In the genomic region with DNA sequence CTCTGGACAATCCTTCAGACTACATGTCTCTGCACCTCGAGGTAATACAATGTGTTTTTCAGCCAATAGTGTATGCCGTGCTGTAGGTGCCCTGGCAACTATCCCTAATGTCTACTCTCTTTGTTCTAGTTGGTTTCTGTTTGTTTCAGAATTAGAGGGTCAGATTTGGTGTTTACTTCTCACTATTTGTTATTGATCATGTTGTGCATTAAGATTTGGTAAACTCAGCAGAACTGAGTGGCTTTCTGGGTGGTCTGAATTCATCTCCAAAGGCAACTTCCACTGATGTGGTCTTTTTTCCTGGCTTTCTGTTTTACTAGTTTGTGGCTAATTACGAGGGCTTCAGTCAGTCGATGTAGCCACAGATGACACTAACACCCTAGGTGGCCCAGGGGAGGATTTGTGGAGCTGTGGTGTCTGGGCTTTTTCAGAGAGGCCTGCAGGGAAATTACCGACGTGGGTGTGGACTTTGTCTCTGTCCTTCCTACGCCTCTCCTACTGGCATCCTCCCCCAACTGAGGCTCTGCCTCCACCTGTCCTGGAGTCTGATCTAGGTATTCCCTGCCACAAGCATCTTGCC, we compare ENCODE assay signal across 19 cellular contexts. TPM values are rescaled to one million over a fixed set of nuclear protein-coding genes. Genes with fewer than 3 reads are reported as not detected.
DNase-seq lines count a peak whose midpoint lies in the region; ATAC-seq, FAIRE-seq and TF ChIP-seq lines count a peak whose summit lies in the region.
"Had no signal": no experiment of that assay in that cellular context is flagged by ENCODE, and none has a peak within 500 bp of the region (broad histone marks: within the 10 kb centered on the region; RNA-seq: fewer than 3 reads in every experiment).

No MANE protein-coding gene starts in this region.

- intact Hi-C loops in PC-9 (cut with micrococcal nuclease; ENCODE audit: unreplicated experiment): loop anchor here (10.0 kb wide), 2 partner anchors 560 to 1140 kb away; a partner anchor contains a TSS
- intact Hi-C loops in GM12878 (cut with micrococcal nuclease; ENCODE audit: unreplicated experiment): loop anchor here (10.0 kb wide), 1 partner anchor 1040 kb away; no protein-coding TSS in a partner anchor

- peaks cover 21% of the 10 kb centered on the region for H3K4me1 ChIP-seq in GM23338 (ENCODE audit: insufficient read depth)
- H3K4me1 ChIP-seq in PC-9 (replicated peaks; ENCODE audit: insufficient read depth): peaks cover 11% of the 10 kb centered on the region; the same call in 1 of the 2 replicates
- no peaks in the 10 kb centered on the region for H3K4me1 ChIP-seq in GM12878 (ENCODE audit: control insufficient read depth, insufficient read depth, low read length)
- H3K4me1 ChIP-seq in neuronal stem cell (ENCODE audit: control insufficient read depth in 2 of 2, insufficient read depth in 1 of 2, low read depth in 1 of 2, low read length in 2 of 2): peaks cover 0 to 3% of the 10 kb centered on the region in 2 donors
- H3K4me1 ChIP-seq in neural progenitor cell: peaks cover 12% of the 10 kb centered on the region
- H3K4me1 ChIP-seq: BLaER1 had no signal

- ATAC-seq in GM23338 (no peak), GM12878 (no peak), GM19324 (IDR thresholded peaks at IDR 0.05; ENCODE audit: low FRiP score, unreplicated experiment) (no peak)
- ATAC-seq: HepG2 had no signal

- FAIRE-seq in GM12878 (lab: Jason Lieb, UNC): no peak
- FAIRE-seq: HepG2 had no signal

- H4K8ac ChIP-seq in neuronal stem cell (ENCODE audit: low read depth, low read length): no peak overlapping the region

- no peak for TF ChIP-seq EP300 in GM12878 (IDR thresholded peaks at IDR 0.05; ENCODE audit: borderline replicate concordance in 1 of 2, control insufficient read depth in 1 of 2, low read depth in 2 of 2, low read length in 2 of 2)

- no peak overlapping the region for H3K4me2 ChIP-seq in GM23338
- 0 out of 2 replicates have a peak overlapping the region, but pooled peaks have one; percentile 14 for H3K4me2 ChIP-seq in PC-9
- H3K4me2 ChIP-seq in GM12878 (ENCODE audit: control insufficient read depth, insufficient read depth): no peak overlapping the region
- H3K4me2 ChIP-seq in neuronal stem cell (ENCODE audit: insufficient read depth, low read length, poor library complexity, severe bottlenecking): no peak overlapping the region
- H3K4me2 ChIP-seq in neural progenitor cell: no peak overlapping the region
- H3K4me2 ChIP-seq: BLaER1 had no signal

- BruUV-seq in PC-9 (replicated peaks; lab: Mats Ljungman, UMichigan) (no TSS peak), GM12878 (replicated peaks; lab: Mats Ljungman, UMichigan) (no TSS peak)

- H4K20me1 ChIP-seq in GM23338 (replicated peaks; ENCODE audit: insufficient read depth) (no peaks in the 10 kb centered on the region), PC-9 (ENCODE audit: insufficient read depth) (no peaks in the 10 kb centered on the region), GM12878 (ENCODE audit: control insufficient read depth, insufficient read depth) (no peaks in the 10 kb centered on the region), neural progenitor cell (ENCODE audit: low read depth) (no peaks in the 10 kb centered on the region)
- H4K20me1 ChIP-seq: BLaER1 had no signal

- in situ Hi-C loops in GM12878 (cut with MboI): loop anchor here (10.0 kb wide), 1 partner anchor 640 kb away; no protein-coding TSS in a partner anchor

- H3K79me1 ChIP-seq in neuronal stem cell (ENCODE audit: low read depth, low read length): no peaks in the 10 kb centered on the region

- H3K4me1 Mint-ChIP-seq in GM23338 (peaks cover 21% of the 10 kb centered on the region), neural progenitor cell (peaks cover 16% of the 10 kb centered on the region)

- H3K27me3 ChIP-seq in GM23338 (ENCODE audit: insufficient read depth): no peaks in the 10 kb centered on the region; the same call in 1 of the 2 replicates
- peaks cover 23% of the 10 kb centered on the region; the same call in 1 of the 2 replicates for H3K27me3 ChIP-seq in PC-9 (ENCODE audit: insufficient read depth, low read depth)
- H3K27me3 ChIP-seq in GM12878 (replicated peaks in 1 of 2; ENCODE audit: control insufficient read depth in 2 of 2, insufficient read depth in 2 of 2, low read length in 1 of 2): peaks cover 1 to 3% of the 10 kb centered on the region in 2 experiments; a peak in 2 of 4 replicates
- no peaks in the 10 kb centered on the region for H3K27me3 ChIP-seq in neuronal stem cell (ENCODE audit: control insufficient read depth in 3 of 3, insufficient read depth in 3 of 3, low read depth in 1 of 3, low read length in 3 of 3)
- H3K27me3 ChIP-seq in neural progenitor cell: peaks cover 37% of the 10 kb centered on the region

- H3K36me3 ChIP-seq in GM23338 (ENCODE audit: insufficient read depth) (no peaks in the 10 kb centered on the region), PC-9 (ENCODE audit: low read depth) (no peaks in the 10 kb centered on the region), GM12878 (ENCODE audit: control insufficient read depth in 2 of 2, insufficient read depth in 2 of 2, low read length in 1 of 2) (no peaks in the 10 kb centered on the region), neuronal stem cell (replicated peaks in 1 of 2; ENCODE audit: control insufficient read depth in 2 of 2, insufficient read depth in 2 of 2, low read length in 2 of 2) (no peaks in the 10 kb centered on the region), neural progenitor cell (no peaks in the 10 kb centered on the region)
- H3K36me3 ChIP-seq: BLaER1 had no signal

- H3K4me3 Mint-ChIP-seq in GM23338: no peak overlapping the region
- no peak overlapping the region for H3K4me3 Mint-ChIP-seq in neural progenitor cell
- H3K4me3 Mint-ChIP-seq: CD14-positive monocyte; CD4-positive, alpha-beta memory T cell; H9; IgD-negative memory B cell had no signal

- H2BK15ac ChIP-seq in neuronal stem cell (ENCODE audit: low read length): no peak overlapping the region

- H3K9ac ChIP-seq in GM12878 (ENCODE audit: control insufficient read depth, insufficient read depth, low read length) (no peak overlapping the region), neuronal stem cell (ENCODE audit: low read depth, low read length, poor library complexity) (no peak overlapping the region), neural progenitor cell (no peak overlapping the region)
- H3K9ac ChIP-seq: BLaER1 had no signal

- no peak overlapping the region for H3K18ac ChIP-seq in neuronal stem cell (ENCODE audit: low read length)

- H3K27me3 Mint-ChIP-seq in GM23338 (ENCODE audit: insufficient read depth, low read depth, poor library complexity) (peaks cover 10% of the 10 kb centered on the region), neural progenitor cell (ENCODE audit: insufficient read depth, low read depth) (peaks cover 4% of the 10 kb centered on the region)

- WGBS in GM12878 (ENCODE audit: insufficient coverage, insufficient replicate concordance, low lambda C conversion rate, missing lambda C conversion rate): 27% methylated on average over 7 of the region's 7 CpGs
- no CpG with 5 or more reads among the region's 7 CpGs for WGBS in neuronal stem cell (ENCODE audit: extremely low coverage in 2 of 2, insufficient read length in 2 of 2, insufficient replicate concordance in 1 of 2), 2 donors

- H3K27ac Mint-ChIP-seq in GM23338: no peak overlapping the region
- no peak overlapping the region for H3K27ac Mint-ChIP-seq in neural progenitor cell
- H3K27ac Mint-ChIP-seq: CD14-positive monocyte; CD4-positive, alpha-beta memory T cell; H9; IgD-negative memory B cell had no signal

- POLR2A ChIA-PET in PC-9 (lab: Charles Lee; ENCODE audit: unreplicated experiment) (no interaction called here), GM12878 (lab: Charles Lee) (no interaction called here)

- no peak for TF ChIP-seq CTCF in GM23338 (conservative IDR thresholded peaks at IDR 0.05; ENCODE audit: low read depth in 2 of 2)
- TF ChIP-seq CTCF in PC-9 (conservative IDR thresholded peaks at IDR 0.05): no peak
- TF ChIP-seq CTCF in GM12878 (IDR thresholded peaks at IDR 0.05 in 2 of 3, conservative IDR thresholded peaks at IDR 0.05 in 1 of 3; ENCODE audit: control insufficient read depth in 2 of 3, extremely low read depth in 1 of 3, insufficient read depth in 1 of 3, low read depth in 3 of 3, low read length in 3 of 3): no peak
- TF ChIP-seq CTCF in neural progenitor cell (IDR thresholded peaks at IDR 0.05): no peak

- H2BK12ac ChIP-seq in neuronal stem cell (ENCODE audit: low read length): no peak overlapping the region

- no peaks in the 10 kb centered on the region for H3K9me3 ChIP-seq in PC-9 (ENCODE audit: insufficient read depth, low read depth)
- H3K9me3 ChIP-seq in GM12878 (replicated peaks; ENCODE audit: control insufficient read depth, insufficient read depth, low read length): no peaks in the 10 kb centered on the region
- H3K9me3 ChIP-seq in neuronal stem cell (replicated peaks in 1 of 2; ENCODE audit: control insufficient read depth in 2 of 2, insufficient read depth in 1 of 2, low read depth in 1 of 2, low read length in 2 of 2): no peaks in the 10 kb centered on the region
- H3K9me3 ChIP-seq in neural progenitor cell (ENCODE audit: low read depth): no peaks in the 10 kb centered on the region
- H3K9me3 ChIP-seq: BLaER1 had no signal

- CTCF ChIA-PET in PC-9 (lab: Charles Lee): interaction anchor here (1.1 kb wide), 1 partner anchor 44 kb away, joined by 3 read pairs; no protein-coding TSS in a partner anchor
- CTCF ChIA-PET in GM12878 (lab: Yijun Ruan, JAX): no interaction called here

- H3K36me3 Mint-ChIP-seq in GM23338 (ENCODE audit: low read depth): no peaks in the 10 kb centered on the region
- no peaks in the 10 kb centered on the region for H3K36me3 Mint-ChIP-seq in neural progenitor cell
- H3K36me3 Mint-ChIP-seq: CD14-positive monocyte; CD4-positive, alpha-beta memory T cell; IgD-negative memory B cell had no signal

- H3K14ac ChIP-seq in neuronal stem cell (ENCODE audit: low read length): no peak overlapping the region

- H3K79me2 ChIP-seq in GM23338 (replicated peaks; ENCODE audit: insufficient read depth) (no peaks in the 10 kb centered on the region), PC-9 (ENCODE audit: low read depth) (no peaks in the 10 kb centered on the region), GM12878 (ENCODE audit: control insufficient read depth, insufficient read depth, low read length) (no peaks in the 10 kb centered on the region), neural progenitor cell (ENCODE audit: low read depth) (no peaks in the 10 kb centered on the region)

- TF ChIP-seq RAD21 in GM12878 (IDR thresholded peaks at IDR 0.05; ENCODE audit: insufficient read depth, low read depth, low read length): no peak

- H2BK120ac ChIP-seq in neuronal stem cell (ENCODE audit: low read depth, low read length): no peak overlapping the region

- RAD21 ChIA-PET in GM12878 (lab: Charles Lee; ENCODE audit: unreplicated experiment): no interaction called here

- H3K4me3 ChIP-seq in GM23338 (no peak overlapping the region), PC-9 (no peak overlapping the region), GM12878 (no peak overlapping the region), neuronal stem cell (ENCODE audit: low read length in 2 of 2) (no peak overlapping the region), neural progenitor cell (no peak overlapping the region)
- H3K4me3 ChIP-seq: BLaER1 had no signal

- H3F3A ChIP-seq in GM23338 (replicated peaks; ENCODE audit: low read depth): peaks cover 8% of the 10 kb centered on the region
- H3F3A ChIP-seq in PC-9 (ENCODE audit: insufficient read depth, low read depth): no peaks in the 10 kb centered on the region
- H3F3A ChIP-seq in neural progenitor cell (ENCODE audit: low read depth): no peaks in the 10 kb centered on the region

- no peaks in the 10 kb centered on the region for H3K9me3 Mint-ChIP-seq in GM23338
- H3K9me3 Mint-ChIP-seq in neural progenitor cell: no peaks in the 10 kb centered on the region
- H3K9me3 Mint-ChIP-seq: CD14-positive monocyte; CD4-positive, alpha-beta memory T cell; H9 had no signal

- H3K9me2 ChIP-seq in GM23338 (ENCODE audit: insufficient read depth): no peaks in the 10 kb centered on the region
- H3K9me2 ChIP-seq in PC-9 (ENCODE audit: insufficient read depth): no peaks in the 10 kb centered on the region

- H3K23ac ChIP-seq in neuronal stem cell (ENCODE audit: low read depth, low read length, poor library complexity): no peak overlapping the region

- peak overlapping the region; percentile 17 for H2AK5ac ChIP-seq in neuronal stem cell (ENCODE audit: low read depth, low read length)

- H3K4ac ChIP-seq in neuronal stem cell (ENCODE audit: low read length): no peak overlapping the region

- SMC1A ChIA-PET in GM12878 (lab: Charles Lee; ENCODE audit: uncharacterized antibody, unreplicated experiment): interaction anchor here (0.8 to 1.6 kb wide), 2 partner anchors 8 to 43 kb away, joined by 4 to 6 read pairs; no protein-coding TSS in a partner anchor

- DNase-seq in GM23338 (ENCODE audit: low spot score) (no peak), PC-9 (no peak), GM12878 (ENCODE audit: low read depth, low spot score) (no peak), neuronal stem cell (ENCODE audit: low spot score) (no peak), neural progenitor cell (ENCODE audit: low spot score) (no peak), GM19238 (ENCODE audit: insufficient read length, low spot score) (no peak)
- DNase-seq: 8988T; CD4-positive, alpha-beta memory T cell; DMS153; DMS79; GDM1; GOT3; H9; KG1 had no signal

- no peak overlapping the region for H4K91ac ChIP-seq in neuronal stem cell (ENCODE audit: low read depth, low read length, poor library complexity)

- no peak for TF ChIP-seq POLR2A in GM12878 (IDR thresholded peaks at IDR 0.05; ENCODE audit: low read depth, low read length)

- H2AFZ ChIP-seq in GM23338 (peak overlapping the region; percentile 72; the same call in 1 of the 2 replicates), PC-9 (no peak overlapping the region), GM12878 (ENCODE audit: control insufficient read depth, low read depth, low read length) (no peak overlapping the region), neuronal stem cell (ENCODE audit: low read length) (no peak overlapping the region), neural progenitor cell (replicated peaks) (no peak overlapping the region)

- no peak overlapping the region for H3K27ac ChIP-seq in GM23338 (ENCODE audit: low read depth)
- no peak overlapping the region for H3K27ac ChIP-seq in PC-9
- no peak overlapping the region for H3K27ac ChIP-seq in GM12878 (ENCODE audit: control insufficient read depth, insufficient read depth)
- no peak overlapping the region for H3K27ac ChIP-seq in neuronal stem cell (replicated peaks; ENCODE audit: low read length)
- no peak overlapping the region for H3K27ac ChIP-seq in neural progenitor cell
- H3K27ac ChIP-seq: BLaER1 had no signal

- no peak overlapping the region for H2BK5ac ChIP-seq in neuronal stem cell (ENCODE audit: low read length)

RNA-seq across cellular contexts. Expression of a gene that starts 50.6 kb away (rescaled TPM):
- 84.3 and 95.5 TPM in 2 replicates for total RNA-seq in GM23338 (2014; rRNA removed; shearing (Covaris generic))
- polyA plus RNA-seq in GM23338 (2016; fragmentation: Nextera tagmentation; extraction: Ambion mirVana) (52.7 and 63.7 TPM in 2 replicates), GM12878 (2011; rRNA removed) (40.6 and 43.4 TPM in 2 replicates), GM12878 (2014; fragmentation: Illumina TruSeq; extraction: Trizol) (50.7 and 51.7 TPM in 2 replicates), GM12878 (2014; fragmentation: Nextera tagmentation; extraction: Ambion mirVana) (10 to 100 TPM; 23.5 to 26.4 TPM), GM12878 (2014; rRNA removed) (44.0 and 47.3 TPM in 2 replicates), GM12878 (2016; fragmentation: Nextera tagmentation; extraction: Ambion mirVana) (10 to 100 TPM; 68.1 to 71.3 TPM)
- total RNA-seq in PC-9 (2021) (26.1 and 34.2 TPM in 2 replicates), GM12878 (2014; rRNA removed) (31.2 and 33.9 TPM in 2 replicates), GM12878 (2014; rRNA removed; fragmentation: Illumina TruSeq; extraction: Trizol) (26.3 and 27.3 TPM in 2 replicates), GM12878 (2021) (41.0 and 42.5 TPM in 2 replicates), neural progenitor cell (ENCODE audit: low replicate concordance) (31.4 and 36.8 TPM in 2 replicates)
- total RNA-seq in GM12878 (2013; cell fraction: nucleolus; rRNA removed): 38.0 and 38.4 TPM in 2 replicates
- polyA plus RNA-seq in GM12878 (2011; ENCODE audit: low read depth): 15.7 TPM
- 25.2 and 25.4 TPM in 2 replicates for polyA plus RNA-seq in GM12878 (2011; cell fraction: cytosol; rRNA removed)
- 73.1 and 74.0 TPM in 2 replicates for polyA plus RNA-seq in GM12878 (2011; cell fraction: nucleus; rRNA removed)
- polyA plus RNA-seq in GM12878 (2012): 20.8 and 27.1 TPM in 2 replicates
- 12.1 and 18.8 TPM in 2 replicates for polyA minus RNA-seq in GM12878 (2011; rRNA and poly(A)+ RNA removed)
- polyA minus RNA-seq in GM12878 (2011; cell fraction: cytosol; rRNA and poly(A)+ RNA removed): 8.0 and 9.1 TPM in 2 replicates
- 7.0 and 10.0 TPM in 2 replicates for polyA minus RNA-seq in GM12878 (2011; cell fraction: nucleus; rRNA and poly(A)+ RNA removed)
- polyA plus RNA-seq in neuronal stem cell (2013, experiment 1 of 2): 28.8 TPM
- 28.9 TPM for polyA plus RNA-seq in neuronal stem cell (2013, experiment 2 of 2)
